2 cellular contexts compared by ENCODE assay signal in the genomic region with DNA sequence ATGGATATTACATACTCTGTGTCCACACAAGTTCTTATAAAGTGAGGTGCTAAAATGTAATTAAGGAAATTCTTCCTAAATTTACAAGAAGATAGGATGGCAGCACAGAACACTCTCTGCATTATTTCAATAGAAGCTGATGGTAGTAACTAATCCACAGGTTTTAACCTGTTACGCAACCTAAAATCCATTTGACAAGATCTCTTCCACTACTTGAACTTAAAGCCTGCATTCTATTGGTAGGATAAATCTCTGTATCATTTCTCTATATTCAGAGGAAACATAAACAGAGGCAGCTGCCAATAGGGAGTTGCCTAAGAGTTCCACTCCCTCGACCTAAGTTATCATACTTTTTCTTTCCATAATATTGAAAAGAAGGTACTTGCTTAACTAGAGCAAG.
TF ChIP-seq lines count a peak whose summit lies in the region.

No MANE protein-coding gene starts in this region.

TF ChIP-seq in IMR-90, 13 proteins besides CTCF, POLR2A, EP300 and RAD21:
- TF ChIP-seq CEBPB (IDR thresholded peaks at IDR 0.05; ENCODE audit: low read depth, low read length) (peak; percentile 74), RFX5 (IDR thresholded peaks at IDR 0.05; ENCODE audit: low read depth, low read length) (no peak), CHD1 (IDR thresholded peaks at IDR 0.05; ENCODE audit: low read depth, low read length) (no peak), NFE2L2 (IDR thresholded peaks at IDR 0.05; ENCODE audit: low read depth, low read length) (no peak), MXI1 (IDR thresholded peaks at IDR 0.05; ENCODE audit: borderline replicate concordance, low read depth, low read length) (no peak)
- TF ChIP-seq, protein P1, sequence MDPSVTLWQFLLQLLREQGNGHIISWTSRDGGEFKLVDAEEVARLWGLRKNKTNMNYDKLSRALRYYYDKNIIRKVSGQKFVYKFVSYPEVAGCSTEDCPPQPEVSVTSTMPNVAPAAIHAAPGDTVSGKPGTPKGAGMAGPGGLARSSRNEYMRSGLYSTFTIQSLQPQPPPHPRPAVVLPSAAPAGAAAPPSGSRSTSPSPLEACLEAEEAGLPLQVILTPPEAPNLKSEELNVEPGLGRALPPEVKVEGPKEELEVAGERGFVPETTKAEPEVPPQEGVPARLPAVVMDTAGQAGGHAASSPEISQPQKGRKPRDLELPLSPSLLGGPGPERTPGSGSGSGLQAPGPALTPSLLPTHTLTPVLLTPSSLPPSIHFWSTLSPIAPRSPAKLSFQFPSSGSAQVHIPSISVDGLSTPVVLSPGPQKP (IDR thresholded peaks at IDR 0.05; ENCODE audit: borderline replicate concordance, low read depth, low read length) = no peak
TF ChIP-seq in IMR-90: peak in this region for 1.

TF ChIP-seq in H1, 55 proteins besides CTCF, POLR2A, EP300 and RAD21:
- no peak for TF ChIP-seq NRF1 (IDR thresholded peaks at IDR 0.05; ENCODE audit: low read depth, low read length)
- TF ChIP-seq RBBP5 (IDR thresholded peaks at IDR 0.05; ENCODE audit: borderline replicate concordance, low read depth, low read length) = no peak
- TF ChIP-seq CEBPB (IDR thresholded peaks at IDR 0.05; ENCODE audit: low read depth, low read length) = peak; percentile 48; the same call in 1 of the 2 replicates
- TF ChIP-seq, protein P2, sequence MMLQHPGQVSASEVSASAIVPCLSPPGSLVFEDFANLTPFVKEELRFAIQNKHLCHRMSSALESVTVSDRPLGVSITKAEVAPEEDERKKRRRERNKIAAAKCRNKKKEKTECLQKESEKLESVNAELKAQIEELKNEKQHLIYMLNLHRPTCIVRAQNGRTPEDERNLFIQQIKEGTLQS (IDR thresholded peaks at IDR 0.05; ENCODE audit: insufficient read depth, low read depth, low read length) = no peak
